ENCODE assay signal across 21 cellular contexts in genomic region chr7:14504134-14504533, GRCh38.
DNase-seq lines count a peak whose midpoint lies in the region; ATAC-seq, FAIRE-seq and TF ChIP-seq lines count a peak whose summit lies in the region.
"Had no signal": no experiment of that assay in that cellular context is flagged by ENCODE, and none has a peak within 500 bp of the region (broad histone marks: within the 10 kb centered on the region; RNA-seq: fewer than 3 reads in every experiment).

No MANE protein-coding gene starts in this region.

- H3K9me3 ChIP-seq in neural progenitor cell (ENCODE audit: low read depth) (peaks cover 7% of the 10 kb centered on the region), heart right ventricle (peaks cover 0 to 22% (median 0%) of the 10 kb centered on the region in 11 donors)
- H3K9me3 ChIP-seq in CD8-positive, alpha-beta T cell (ENCODE audit: low read length), result no peaks in the 10 kb centered on the region
- H3K9me3 ChIP-seq: adrenal gland, BE2C had no signal

- no peaks in the 10 kb centered on the region for H3K36me3 ChIP-seq in neural progenitor cell
- H3K36me3 ChIP-seq in CD8-positive, alpha-beta T cell (ENCODE audit: insufficient read depth, low read length), result no peaks in the 10 kb centered on the region
- H3K36me3 ChIP-seq in heart right ventricle, result no peaks in the 10 kb centered on the region
- H3K36me3 ChIP-seq: adrenal gland, BE2C, left lung had no signal

- H3K4me3 ChIP-seq in epithelial cell of esophagus (ENCODE audit: low read length), result no peak overlapping the region
- H3K4me3 ChIP-seq in neural progenitor cell, result peak overlapping the region; percentile 29
- H3K4me3 ChIP-seq in CD8-positive, alpha-beta T cell (ENCODE audit: low read depth, low read length), result no peak overlapping the region
- H3K4me3 ChIP-seq in heart right ventricle, result no peak overlapping the region
- H3K4me3 ChIP-seq: adrenal gland, hepatocyte, left lung had no signal

- peaks cover 10% of the 10 kb centered on the region for H3K4me1 Mint-ChIP-seq in neural progenitor cell
- H3K4me1 Mint-ChIP-seq in CD8-positive, alpha-beta T cell (ENCODE audit: low read depth), result no peaks in the 10 kb centered on the region
- H3K4me1 Mint-ChIP-seq: central memory CD8-positive, alpha-beta T cell had no signal

- POLR2A ChIA-PET in CD8-positive, alpha-beta T cell (lab: Charles Lee), result no interaction called here

- FAIRE-seq in H54 (lab: Jason Lieb, UNC), result peak; percentile 41
- FAIRE-seq: small intestine had no signal

- no peak for ATAC-seq in CD8-positive, alpha-beta T cell
- no peak for ATAC-seq in heart right ventricle
- ATAC-seq: HCT116, left lung, Panc1 had no signal

- TF ChIP-seq POLR2A in H54 (IDR thresholded peaks at IDR 0.05; ENCODE audit: low read depth, low read length), result no peak

- no peaks in the 10 kb centered on the region for H4K20me1 ChIP-seq in neural progenitor cell (ENCODE audit: low read depth)

- TF ChIP-seq CTCF in epithelial cell of esophagus (IDR thresholded peaks at IDR 0.05; ENCODE audit: insufficient read depth, low read depth, low read length, missing control alignments) (no peak), neural progenitor cell (IDR thresholded peaks at IDR 0.05) (no peak), heart right ventricle (IDR thresholded peaks at IDR 0.05) (no peak)
- TF ChIP-seq CTCF in CD8-positive, alpha-beta T cell (IDR thresholded peaks at IDR 0.05), result no peak

- no peaks in the 10 kb centered on the region for H3K79me2 ChIP-seq in neural progenitor cell (ENCODE audit: low read depth)
- H3K79me2 ChIP-seq: hepatocyte had no signal

- CTCF ChIA-PET in CD8-positive, alpha-beta T cell (lab: Charles Lee), result no interaction called here

- H3K4me3 Mint-ChIP-seq in neural progenitor cell, result no peak overlapping the region
- no peak overlapping the region for H3K4me3 Mint-ChIP-seq in CD8-positive, alpha-beta T cell
- H3K4me3 Mint-ChIP-seq: central memory CD8-positive, alpha-beta T cell had no signal

- no peaks in the 10 kb centered on the region for H3K27me3 Mint-ChIP-seq in neural progenitor cell (ENCODE audit: insufficient read depth, low read depth)
- no peaks in the 10 kb centered on the region for H3K27me3 Mint-ChIP-seq in CD8-positive, alpha-beta T cell (ENCODE audit: low read depth)
- H3K27me3 Mint-ChIP-seq: central memory CD8-positive, alpha-beta T cell had no signal

- intact Hi-C loops in CD8-positive, alpha-beta T cell (cut with DNase I, micrococcal nuclease), result no loop called here
- intact Hi-C loops in heart right ventricle (cut with DNase I), result no loop called here

- H3K9ac ChIP-seq in neural progenitor cell, result no peak overlapping the region
- H3K9ac ChIP-seq: KMS-11 had no signal

- H3K4me1 ChIP-seq in neural progenitor cell (peaks cover 28% of the 10 kb centered on the region), heart right ventricle (peaks cover 0 to 4% (median 0%) of the 10 kb centered on the region in 9 donors)
- no peaks in the 10 kb centered on the region for H3K4me1 ChIP-seq in CD8-positive, alpha-beta T cell (ENCODE audit: insufficient read depth, low read length)
- H3K4me1 ChIP-seq: BE2C, left lung had no signal

- no peak overlapping the region for H3K27ac Mint-ChIP-seq in neural progenitor cell
- H3K27ac Mint-ChIP-seq in CD8-positive, alpha-beta T cell, result no peak overlapping the region

- H3K27me3 ChIP-seq in neural progenitor cell (no peaks in the 10 kb centered on the region), heart right ventricle (no peaks in the 10 kb centered on the region)
- no peaks in the 10 kb centered on the region for H3K27me3 ChIP-seq in CD8-positive, alpha-beta T cell (ENCODE audit: insufficient read depth, low read length)
- H3K27me3 ChIP-seq: adrenal gland, BE2C, hepatocyte, left lung had no signal

- H3K9me3 Mint-ChIP-seq in neural progenitor cell, result peaks cover 5% of the 10 kb centered on the region
- peaks cover 6% of the 10 kb centered on the region for H3K9me3 Mint-ChIP-seq in CD8-positive, alpha-beta T cell

- H3K27ac ChIP-seq in neural progenitor cell (peak overlapping the region; percentile 58), heart right ventricle (no peak overlapping the region)
- no peak overlapping the region for H3K27ac ChIP-seq in CD8-positive, alpha-beta T cell (ENCODE audit: low read depth, low read length)
- H3K27ac ChIP-seq: adrenal gland, hepatocyte, KMS-11, left lung had no signal

- WGBS in heart right ventricle, 2 donors, result 62 to 66% methylated on average over 2 of the region's 2 CpGs

- no peaks in the 10 kb centered on the region for H3K36me3 Mint-ChIP-seq in neural progenitor cell
- no peaks in the 10 kb centered on the region for H3K36me3 Mint-ChIP-seq in CD8-positive, alpha-beta T cell

- DNase-seq in H54 (ENCODE audit: insufficient read length, low spot score) (no peak), NCI-H1694 treated with DMSO at 0.1 percent for 48 hours (lab: John Stamatoyannopoulos, UW) (peak; percentile 33), epithelial cell of esophagus (ENCODE audit: low read depth) (peak; percentile 11), neural progenitor cell (ENCODE audit: low spot score) (peak; percentile 81), epidermal melanocyte (ENCODE audit: insufficient read length, low spot score) (no peak), NK-92 (lab: John Stamatoyannopoulos, UW; ENCODE audit: unreplicated experiment) (no peak), heart right ventricle (no peak)
- no peak for DNase-seq in CD8-positive, alpha-beta T cell
- DNase-seq: activated CD4-positive, alpha-beta T cell treated with anti-CD3 and anti-CD28 coated beads for 4 hours; activated effector memory CD4-positive, alpha-beta T cell treated with Interleukin-2 at 50 U/mL for 16 hours; adrenal gland; BE2C; effector CD8-positive, alpha-beta T cell; left lung; NCI-H524 treated with DMSO at 0.1 percent for 48 hours; small intestine had no signal

- peaks cover 5% of the 10 kb centered on the region for H3F3A ChIP-seq in neural progenitor cell (ENCODE audit: low read depth)

- no peak overlapping the region for H2AFZ ChIP-seq in neural progenitor cell (replicated peaks)
- H2AFZ ChIP-seq: hepatocyte had no signal

- H3K4me2 ChIP-seq in neural progenitor cell, result peak overlapping the region; percentile 76
- H3K4me2 ChIP-seq: hepatocyte, KMS-11 had no signal

Comparison
In these comparisons a context has a peak if more than half of its experiments do, and no peak if none do; other contexts are left out.
1. DNase-seq: peak in NCI-H1694 treated with DMSO at 0.1 percent for 48 hours (single experiment), epithelial cell of esophagus (single experiment) and neural progenitor cell (single experiment); none in H54 (single experiment), CD8-positive, alpha-beta T cell (0 of 7), epidermal melanocyte (single experiment), NK-92 (single experiment) and heart right ventricle (0 of 2).